9 cellular contexts compared by ENCODE assay signal in the genomic region with DNA sequence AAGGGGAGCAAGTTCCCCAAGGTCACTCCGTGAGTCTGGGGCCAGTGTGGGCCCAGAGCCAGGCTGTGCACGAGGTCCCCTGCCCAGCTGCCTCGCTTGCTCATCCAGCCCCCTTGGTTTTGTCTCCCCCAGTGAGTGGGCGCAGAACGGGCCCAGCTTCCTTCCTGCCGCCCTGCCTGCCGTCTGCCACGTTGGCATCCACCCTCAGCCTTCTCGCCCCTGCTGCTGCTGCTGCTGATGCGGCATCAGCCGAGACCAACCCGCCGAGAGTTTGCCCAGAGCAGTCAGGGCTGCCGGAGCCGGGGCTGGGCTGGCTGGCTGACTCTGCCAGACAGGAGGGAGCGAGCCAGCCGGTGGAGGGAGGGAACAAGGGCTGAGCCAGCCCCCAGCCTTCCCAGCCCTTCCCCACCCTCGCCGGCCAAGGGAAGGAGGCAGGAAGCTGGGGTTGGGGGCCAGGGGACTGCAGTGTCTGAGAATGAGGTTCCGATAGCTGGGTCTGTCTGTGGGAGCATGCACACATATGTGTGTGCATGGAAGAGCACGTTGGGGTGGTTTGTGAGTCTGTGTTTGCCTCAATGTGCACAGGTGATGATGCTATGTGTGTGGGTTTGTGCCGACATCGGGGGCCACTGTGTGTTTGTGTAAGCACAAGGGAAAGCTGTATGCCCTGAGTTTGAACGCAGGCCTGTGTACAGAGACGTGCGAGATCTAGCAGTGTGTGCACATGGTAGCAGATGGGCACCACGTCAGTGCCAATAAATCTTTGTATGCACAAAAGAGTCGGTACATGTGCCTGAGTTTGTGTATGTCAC. TPM values are rescaled to one million over a fixed set of nuclear protein-coding genes. Genes with fewer than 3 reads are reported as not detected.
A peak's percentile ranks its signal among the peaks of the same experiment; 100 is the strongest.
DNase-seq lines count a peak whose midpoint lies in the region; ATAC-seq, FAIRE-seq and TF ChIP-seq lines count a peak whose summit lies in the region.
"Had no signal": no experiment of that assay in that cellular context is flagged by ENCODE, and none has a peak within 500 bp of the region (broad histone marks: within the 10 kb centered on the region; RNA-seq: fewer than 3 reads in every experiment).

No MANE protein-coding gene starts in this region.

- H2AFZ ChIP-seq in HepG2 (ENCODE audit: low read length) (no peak overlapping the region), neuronal stem cell (ENCODE audit: low read length) (no peak overlapping the region)

- BruUV-seq in HepG2 (replicated peaks; lab: Mats Ljungman, UMichigan) = no TSS peak

- no peak overlapping the region for H3K23ac ChIP-seq in neuronal stem cell (ENCODE audit: low read depth, low read length, poor library complexity)

- H3K18ac ChIP-seq in neuronal stem cell (ENCODE audit: low read length) = peak overlapping the region; percentile 95

- H4K91ac ChIP-seq in neuronal stem cell (ENCODE audit: low read depth, low read length, poor library complexity) = no peak overlapping the region

- H3K4me2 ChIP-seq in HepG2 (ENCODE audit: low read depth, low read length) (peak overlapping the region; percentile 95), neuronal stem cell (ENCODE audit: insufficient read depth, low read length, poor library complexity, severe bottlenecking) (no peak overlapping the region)
- H3K4me2 ChIP-seq: A549 had no signal

- H3K27me3 ChIP-seq in HepG2 (ENCODE audit: control insufficient read depth in 1 of 2, insufficient read depth in 2 of 2, low read length in 2 of 2) = no peaks in the 10 kb centered on the region
- no peaks in the 10 kb centered on the region for H3K27me3 ChIP-seq in right lobe of liver
- H3K27me3 ChIP-seq in neuronal stem cell (ENCODE audit: control insufficient read depth in 3 of 3, insufficient read depth in 3 of 3, low read depth in 1 of 3, low read length in 3 of 3) = no peaks in the 10 kb centered on the region
- H3K27me3 ChIP-seq in aorta (ENCODE audit: control insufficient read depth in 1 of 2, insufficient read depth in 2 of 2, low read length in 1 of 2) = no peaks in the 10 kb centered on the region

- intact Hi-C loops in HepG2 (cut with micrococcal nuclease; ENCODE audit: unreplicated experiment) (no loop called here), right lobe of liver (cut with DNase I) (no loop called here), aorta (cut with DNase I) (no loop called here)

- H3K9ac ChIP-seq in HepG2 (ENCODE audit: insufficient read depth, low read depth, low read length) (peak overlapping the region; percentile 52), neuronal stem cell (ENCODE audit: low read depth, low read length, poor library complexity) (no peak overlapping the region)

- H3K4ac ChIP-seq in neuronal stem cell (ENCODE audit: low read length) = peak overlapping the region; percentile 1

- H3K4me3 ChIP-seq in HepG2 (replicated peaks in 1 of 3; ENCODE audit: insufficient read depth in 1 of 3, low read depth in 2 of 3, low read length in 3 of 3) (peak overlapping the region; percentile 26 to 67 (median 43); a peak in 5 of 6 replicates), right lobe of liver (no peak overlapping the region), neuronal stem cell (ENCODE audit: low read length in 2 of 2) (no peak overlapping the region), aorta (ENCODE audit: low read length in 2 of 2) (no peak overlapping the region)
- H3K4me3 ChIP-seq: A549 had no signal

- no peak for TF ChIP-seq POLR2A in HepG2 (IDR thresholded peaks at IDR 0.05; ENCODE audit: insufficient read depth in 1 of 2, low read depth in 2 of 2, low read length in 2 of 2)
- no peak for TF ChIP-seq POLR2A in right lobe of liver (IDR thresholded peaks at IDR 0.05)

- in situ Hi-C loops in HepG2 (cut with HindIII; ENCODE audit: extremely low pct_ligation_motif_present, low pct_unique_long_range_greater_than_20kb) = no loop called here

- CTCF ChIA-PET in HepG2 (lab: Yijun Ruan, JAX; ENCODE audit: low intra/inter-chr PET ratio, low total read pairs) = interaction anchor here (1.0 kb wide), 1 partner anchor 142 kb away, joined by 3 read pairs; no protein-coding TSS in a partner anchor

- H3K27ac ChIP-seq in HepG2 (ENCODE audit: extremely low read length, insufficient read depth, low read length) (peak overlapping the region; percentile 16), right lobe of liver (no peak overlapping the region), neuronal stem cell (replicated peaks; ENCODE audit: low read length) (no peak overlapping the region), aorta (ENCODE audit: low read depth in 1 of 2, low read length in 2 of 2) (no peak overlapping the region)
- H3K27ac ChIP-seq: A549 had no signal

- H3K4me1 ChIP-seq in HepG2 (ENCODE audit: insufficient read depth, low read length) = peaks cover 97% of the 10 kb centered on the region
- peaks cover 0 to 10% (median 2%) of the 10 kb centered on the region in 4 donors for H3K4me1 ChIP-seq in right lobe of liver
- peaks cover 59 to 84% of the 10 kb centered on the region in 2 donors for H3K4me1 ChIP-seq in neuronal stem cell (ENCODE audit: control insufficient read depth in 2 of 2, insufficient read depth in 1 of 2, low read depth in 1 of 2, low read length in 2 of 2)
- no peaks in the 10 kb centered on the region for H3K4me1 ChIP-seq in aorta (ENCODE audit: control insufficient read depth in 1 of 2, insufficient read depth in 2 of 2, low read length in 2 of 2)

- peak overlapping the region; percentile 9 for H2BK5ac ChIP-seq in neuronal stem cell (ENCODE audit: low read length)

- H2BK12ac ChIP-seq in neuronal stem cell (ENCODE audit: low read length) = peak overlapping the region; percentile 94

- no peaks in the 10 kb centered on the region for H3K36me3 ChIP-seq in HepG2 (replicated peaks in 1 of 2; ENCODE audit: control insufficient read depth in 1 of 2, insufficient read depth in 2 of 2, low read length in 2 of 2)
- no peaks in the 10 kb centered on the region for H3K36me3 ChIP-seq in right lobe of liver
- H3K36me3 ChIP-seq in neuronal stem cell (replicated peaks in 1 of 2; ENCODE audit: control insufficient read depth in 2 of 2, insufficient read depth in 2 of 2, low read length in 2 of 2) = no peaks in the 10 kb centered on the region
- no peaks in the 10 kb centered on the region for H3K36me3 ChIP-seq in aorta (ENCODE audit: control insufficient read depth in 1 of 2, insufficient read depth in 2 of 2, low read length in 1 of 2)

- H3K79me2 ChIP-seq in HepG2 (ENCODE audit: insufficient read depth, low read length) = no peaks in the 10 kb centered on the region

- DNase-seq in HepG2 (ENCODE audit: low spot score) (no peak), right lobe of liver (no peak), cerebellum (ENCODE audit: low spot score) (peak; percentile 67), neuronal stem cell (ENCODE audit: low spot score) (no peak), aorta (peak; percentile 82 to 87), NOMO-1 treated with DMSO at 0.1 percent for 48 hours (lab: John Stamatoyannopoulos, UW; ENCODE audit: unreplicated experiment) (no peak), medulla oblongata (ENCODE audit: extremely low spot score) (no peak), inferior parietal cortex (ENCODE audit: extremely low spot score) (no peak)

- H3K79me1 ChIP-seq in neuronal stem cell (ENCODE audit: low read depth, low read length) = no peaks in the 10 kb centered on the region

- 0 out of 2 replicates have a peak, but pooled peaks have one; percentile 12 for TF ChIP-seq RAD21 in HepG2 (CRISPR knock-in tag; IDR thresholded peaks at IDR 0.05)

- H3K9me3 ChIP-seq in HepG2 (ENCODE audit: low read length) (no peaks in the 10 kb centered on the region), right lobe of liver (no peaks in the 10 kb centered on the region), neuronal stem cell (replicated peaks in 1 of 2; ENCODE audit: control insufficient read depth in 2 of 2, insufficient read depth in 1 of 2, low read depth in 1 of 2, low read length in 2 of 2) (no peaks in the 10 kb centered on the region), aorta (ENCODE audit: control insufficient read depth, low read length) (no peaks in the 10 kb centered on the region)
- H3K9me3 ChIP-seq: A549 had no signal

- no peak overlapping the region for H3K14ac ChIP-seq in neuronal stem cell (ENCODE audit: low read length)

- FAIRE-seq in HepG2 (lab: Jason Lieb, UNC) = no peak
- FAIRE-seq: A549 had no signal

- no peak for TF ChIP-seq CTCF in HepG2 (CRISPR knock-in tag; IDR thresholded peaks at IDR 0.05)
- TF ChIP-seq CTCF in right lobe of liver (IDR thresholded peaks at IDR 0.05) = no peak

- H2BK15ac ChIP-seq in neuronal stem cell (ENCODE audit: low read length) = peak overlapping the region; percentile 95

- ATAC-seq in HepG2 (peak; percentile 9; the same call in 1 of the 3 replicates), right lobe of liver (no peak), aorta (ENCODE audit: low FRiP score) (peak; percentile 49)
- ATAC-seq: A549 had no signal

- peak overlapping the region; percentile 95 for H2AK5ac ChIP-seq in neuronal stem cell (ENCODE audit: low read depth, low read length)

- no peak for TF ChIP-seq EP300 in HepG2 (IDR thresholded peaks at IDR 0.05; ENCODE audit: low read depth in 2 of 2, low read length in 2 of 2)
- no peak for TF ChIP-seq EP300 in HepG2 (CRISPR knock-in tag; IDR thresholded peaks at IDR 0.05; ENCODE audit: borderline replicate concordance)

- WGBS in HepG2 (ENCODE audit: low lambda C conversion rate) = 13% methylated on average over 21 of the region's 28 CpGs
- 62% methylated on average over 9 of the region's 28 CpGs for WGBS in right lobe of liver (ENCODE audit: insufficient coverage, low coverage, low lambda C conversion rate, missing lambda C conversion rate)
- WGBS in neuronal stem cell (ENCODE audit: extremely low coverage in 2 of 2, insufficient read length in 2 of 2, insufficient replicate concordance in 1 of 2), 2 donors = no CpG with 5 or more reads among the region's 28 CpGs
- WGBS in aorta, 2 donors = 4% methylated on average over 27 to 28 of the region's 28 CpGs

- POLR2A ChIA-PET in HepG2 (lab: Yijun Ruan, JAX) = interaction anchor here (0.6 to 2.7 kb wide), 2 partner anchors 22 to 41 kb away, joined by 3 to 10 read pairs; no protein-coding TSS in a partner anchor

- peak overlapping the region; percentile 75 for H4K8ac ChIP-seq in neuronal stem cell (ENCODE audit: low read depth, low read length)

- H2BK120ac ChIP-seq in neuronal stem cell (ENCODE audit: low read depth, low read length) = peak overlapping the region; percentile 3

- H4K20me1 ChIP-seq in HepG2 (ENCODE audit: insufficient read depth, low read length) = no peaks in the 10 kb centered on the region

RNA-seq across cellular contexts. Expression of a gene that starts 31.6 kb away (rescaled TPM):
- total RNA-seq in HepG2 (2016; rRNA removed; fragmentation: Illumina TruSeq; extraction: Trizol) (10.4 and 16.9 TPM in 2 replicates), right lobe of liver (10 to 100 TPM; 18.4 to 38.1 (median 26.5) TPM), cerebellum (15.2 TPM), aorta (100 to 1,000 TPM; 155 to 164 TPM)
- 3.7 and 4.4 TPM in 2 replicates for total RNA-seq in HepG2 (2016; cell fraction: cytosol; rRNA removed; fragmentation: Illumina TruSeq; extraction: Trizol; ENCODE audit: low read depth)
- 10.6 and 15.8 TPM in 2 replicates for total RNA-seq in HepG2 (2016; cell fraction: insoluble cytoplasmic fraction; rRNA removed; fragmentation: Illumina TruSeq; extraction: Trizol)
- total RNA-seq in HepG2 (2016; cell fraction: membrane; rRNA removed; fragmentation: Illumina TruSeq; extraction: Trizol) = 17.2 and 17.7 TPM in 2 replicates
- 13.0 and 13.9 TPM in 2 replicates for total RNA-seq in HepG2 (2016; cell fraction: nucleus; rRNA removed; fragmentation: Illumina TruSeq; extraction: Trizol)
- polyA plus RNA-seq in HepG2 (2011; rRNA removed) (26.4 and 27.7 TPM in 2 replicates), aorta (10 to 100 TPM; 27.2 to 47.4 TPM)
- 16.3 and 16.7 TPM in 2 replicates for polyA plus RNA-seq in HepG2 (2011; cell fraction: cytosol; rRNA removed)
- 25.0 and 25.9 TPM in 2 replicates for polyA plus RNA-seq in HepG2 (2011; cell fraction: nucleus; rRNA removed)
- polyA plus RNA-seq in HepG2 (2012) = 29.4 and 35.1 TPM in 2 replicates
- 2.7 and 3.1 TPM in 2 replicates for polyA plus RNA-seq in HepG2 (2016; cell fraction: cytosol; fragmentation: Illumina TruSeq; extraction: Trizol; ENCODE audit: low read depth)
- polyA plus RNA-seq in HepG2 (2016; cell fraction: insoluble cytoplasmic fraction; fragmentation: Illumina TruSeq; extraction: Trizol; ENCODE audit: low read depth) = 21.4 and 26.0 TPM in 2 replicates
- 12.8 and 13.7 TPM in 2 replicates for polyA plus RNA-seq in HepG2 (2016; cell fraction: membrane; fragmentation: Illumina TruSeq; extraction: Trizol; ENCODE audit: low read depth)
- 23.0 and 25.5 TPM in 2 replicates for polyA plus RNA-seq in HepG2 (2016; cell fraction: nucleus; fragmentation: Illumina TruSeq; extraction: Trizol; ENCODE audit: insufficient read depth, low read depth)
- polyA minus RNA-seq in HepG2 (2011; rRNA and poly(A)+ RNA removed; ENCODE audit: low replicate concordance) = 45.6 and 56.9 TPM in 2 replicates
- 22.2 and 26.7 TPM in 2 replicates for polyA minus RNA-seq in HepG2 (2011; cell fraction: cytosol; rRNA and poly(A)+ RNA removed)
- 22.0 and 23.7 TPM in 2 replicates for polyA minus RNA-seq in HepG2 (2011; cell fraction: nucleus; rRNA and poly(A)+ RNA removed)
- 44.1 TPM for polyA plus RNA-seq in neuronal stem cell (2013, experiment 1 of 2)
- 45.8 TPM for polyA plus RNA-seq in neuronal stem cell (2013, experiment 2 of 2)

Comparison
In these comparisons a context has a peak if more than half of its experiments do, and no peak if none do; other contexts are left out.
1. ATAC-seq: peak in HepG2 (single experiment) and aorta (single experiment); none in right lobe of liver (0 of 4).
2. H3K4me3 ChIP-seq: peak in HepG2 (3 of 3); none in right lobe of liver (0 of 3), neuronal stem cell (0 of 2) and aorta (0 of 2).
3. DNase-seq: peak in cerebellum (single experiment) and aorta (2 of 2); none in HepG2 (single experiment), right lobe of liver (0 of 3), neuronal stem cell (single experiment), NOMO-1 treated with DMSO at 0.1 percent for 48 hours (single experiment), medulla oblongata (single experiment) and inferior parietal cortex (single experiment).